In the genomic region with DNA sequence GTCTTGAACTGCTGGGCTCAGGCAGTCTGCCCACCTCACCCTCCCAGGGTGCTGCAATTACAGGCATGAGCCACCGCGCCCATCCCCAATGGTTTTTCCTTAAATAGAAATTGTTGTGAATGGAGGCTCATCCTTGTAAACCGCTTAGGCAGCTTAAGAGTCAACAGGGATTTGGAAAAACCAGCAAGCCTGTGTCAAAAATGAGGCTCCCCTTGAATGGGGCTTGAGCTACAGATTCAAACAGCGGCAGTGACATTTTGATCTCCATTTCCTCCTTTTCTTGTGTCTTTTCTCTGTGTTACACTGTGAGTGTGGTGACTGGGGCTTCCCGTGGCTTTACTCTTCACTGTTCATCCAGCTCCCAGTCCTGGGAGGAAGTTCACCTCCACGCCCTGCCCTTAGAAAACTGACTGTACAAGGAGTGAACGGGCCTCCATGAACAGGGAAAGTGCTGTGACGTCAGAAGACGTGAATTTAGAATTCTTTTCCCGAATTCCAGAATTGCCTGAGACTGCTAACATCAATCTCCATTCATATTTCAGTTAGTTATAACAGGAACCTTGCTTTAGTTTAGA, we compare ENCODE assay signal across 2 cellular contexts.
TF ChIP-seq lines count a peak whose summit lies in the region.

No MANE protein-coding gene starts in this region.

TF ChIP-seq in A549, 52 proteins besides CTCF, POLR2A, EP300 and RAD21:
- TF ChIP-seq CEBPB (IDR thresholded peaks at IDR 0.05) (no peak), HOXB13 (CRISPR knock-in tag; IDR thresholded peaks at IDR 0.05; ENCODE audit: low read depth) (no peak; the same call in 1 of the 2 replicates), POLR2AphosphoS2 (conservative IDR thresholded peaks at IDR 0.05; ENCODE audit: low read length) (peak; percentile 43; the same call in 1 of the 2 replicates), ZSCAN20 (CRISPR knock-in tag; IDR thresholded peaks at IDR 0.05) (no peak), ZNF302 (CRISPR knock-in tag; IDR thresholded peaks at IDR 0.05) (no peak), SREBF2 (IDR thresholded peaks at IDR 0.05) (no peak), FOSB (CRISPR knock-in tag; IDR thresholded peaks at IDR 0.05) (0 out of 2 replicates have a peak, but pooled peaks have one; percentile 21)

TF ChIP-seq in GM12878, 131 proteins besides CTCF, POLR2A, EP300 and RAD21:
- TF ChIP-seq, protein P1, sequence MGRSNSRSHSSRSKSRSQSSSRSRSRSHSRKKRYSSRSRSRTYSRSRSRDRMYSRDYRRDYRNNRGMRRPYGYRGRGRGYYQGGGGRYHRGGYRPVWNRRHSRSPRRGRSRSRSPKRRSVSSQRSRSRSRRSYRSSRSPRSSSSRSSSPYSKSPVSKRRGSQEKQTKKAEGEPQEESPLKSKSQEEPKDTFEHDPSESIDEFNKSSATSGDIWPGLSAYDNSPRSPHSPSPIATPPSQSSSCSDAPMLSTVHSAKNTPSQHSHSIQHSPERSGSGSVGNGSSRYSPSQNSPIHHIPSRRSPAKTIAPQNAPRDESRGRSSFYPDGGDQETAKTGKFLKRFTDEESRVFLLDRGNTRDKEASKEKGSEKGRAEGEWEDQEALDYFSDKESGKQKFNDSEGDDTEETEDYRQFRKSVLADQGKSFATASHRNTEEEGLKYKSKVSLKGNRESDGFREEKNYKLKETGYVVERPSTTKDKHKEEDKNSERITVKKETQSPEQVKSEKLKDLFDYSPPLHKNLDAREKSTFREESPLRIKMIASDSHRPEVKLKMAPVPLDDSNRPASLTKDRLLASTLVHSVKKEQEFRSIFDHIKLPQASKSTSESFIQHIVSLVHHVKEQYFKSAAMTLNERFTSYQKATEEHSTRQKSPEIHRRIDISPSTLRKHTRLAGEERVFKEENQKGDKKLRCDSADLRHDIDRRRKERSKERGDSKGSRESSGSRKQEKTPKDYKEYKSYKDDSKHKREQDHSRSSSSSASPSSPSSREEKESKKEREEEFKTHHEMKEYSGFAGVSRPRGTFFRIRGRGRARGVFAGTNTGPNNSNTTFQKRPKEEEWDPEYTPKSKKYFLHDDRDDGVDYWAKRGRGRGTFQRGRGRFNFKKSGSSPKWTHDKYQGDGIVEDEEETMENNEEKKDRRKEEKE (IDR thresholded peaks at IDR 0.05), result no peak
- TF ChIP-seq, protein P2, sequence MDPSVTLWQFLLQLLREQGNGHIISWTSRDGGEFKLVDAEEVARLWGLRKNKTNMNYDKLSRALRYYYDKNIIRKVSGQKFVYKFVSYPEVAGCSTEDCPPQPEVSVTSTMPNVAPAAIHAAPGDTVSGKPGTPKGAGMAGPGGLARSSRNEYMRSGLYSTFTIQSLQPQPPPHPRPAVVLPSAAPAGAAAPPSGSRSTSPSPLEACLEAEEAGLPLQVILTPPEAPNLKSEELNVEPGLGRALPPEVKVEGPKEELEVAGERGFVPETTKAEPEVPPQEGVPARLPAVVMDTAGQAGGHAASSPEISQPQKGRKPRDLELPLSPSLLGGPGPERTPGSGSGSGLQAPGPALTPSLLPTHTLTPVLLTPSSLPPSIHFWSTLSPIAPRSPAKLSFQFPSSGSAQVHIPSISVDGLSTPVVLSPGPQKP (IDR thresholded peaks at IDR 0.05; ENCODE audit: low read depth, low read length), result no peak
- peak; percentile 63 for TF ChIP-seq POLR2AphosphoS5 (IDR thresholded peaks at IDR 0.05; ENCODE audit: low read length)
- TF ChIP-seq SMAD5 (IDR thresholded peaks at IDR 0.05; ENCODE audit: low read depth), result 0 out of 2 replicates have a peak, but pooled peaks have one; percentile 15
